Comparison of ENCODE assay signal across 8 cellular contexts in genomic region chr5:149549461-149550266, GRCh38. TPM values are rescaled to one million over a fixed set of nuclear protein-coding genes. Genes with fewer than 3 reads are reported as not detected.
DNase-seq lines count a peak whose midpoint lies in the region; ATAC-seq, FAIRE-seq and TF ChIP-seq lines count a peak whose summit lies in the region.

No MANE protein-coding gene starts in this region.

- peak overlapping the region; percentile 98 to 99 (median 99) for H3K27ac Mint-ChIP-seq in naive B cell

- H3K9me3 Mint-ChIP-seq in naive B cell, result no peaks in the 10 kb centered on the region

- H3K4me3 Mint-ChIP-seq in naive B cell, result peak overlapping the region; percentile 93 to 99 (median 96)

- peaks cover 24 to 61% (median 39%) of the 10 kb centered on the region in 3 donors for H3K4me1 Mint-ChIP-seq in naive B cell

- no peak for FAIRE-seq in urothelium cell line (lab: Jason Lieb, UNC)

- peak; percentile 22 for ATAC-seq in HG02588 (IDR thresholded peaks at IDR 0.05; ENCODE audit: unreplicated experiment)
- peak; percentile 53 to 58 for ATAC-seq in naive B cell (ENCODE audit: low read depth in 2 of 2)

- TF ChIP-seq CTCF in epithelial cell of esophagus (IDR thresholded peaks at IDR 0.05; ENCODE audit: insufficient read depth, low read depth, low read length, missing control alignments), result no peak

- DNase-seq in NCI-H1417 (lab: John Stamatoyannopoulos, UW) (peak; percentile 19 to 64 (median 49)), NCI-H1417 treated with DMSO at 0.1 percent for 48 hours (lab: John Stamatoyannopoulos, UW) (no peak), NCI-H2029 treated with DMSO at 0.1 percent for 48 hours (lab: John Stamatoyannopoulos, UW) (peak; percentile 66), epithelial cell of esophagus (ENCODE audit: low read depth) (peak; percentile 81), naive B cell (peak; percentile 73), urothelium cell line (ENCODE audit: low spot score) (peak; percentile 15)
- DNase-seq in activated CD4-positive, alpha-beta T cell treated with anti-CD3 and anti-CD28 coated beads, Interleukin-2, amount 50 U/mL, for 1 hour, result peak; percentile 23

- H3K4me3 ChIP-seq in epithelial cell of esophagus (ENCODE audit: low read length), result peak overlapping the region; percentile 100

- H3K36me3 Mint-ChIP-seq in naive B cell, result peaks cover 0 to 15% of the 10 kb centered on the region in 2 donors

- no peaks in the 10 kb centered on the region for H3K27me3 Mint-ChIP-seq in naive B cell

RNA-seq across cellular contexts. Expression of gene CSNK1A1, which starts 1.6 kb away (rescaled TPM):
- polyA plus RNA-seq in naive B cell (ENCODE audit: low read depth in 6 of 6), result 100 to 1,000 TPM; 100 to 148 (median 129) TPM

RNA-seq across cellular contexts. Expression of gene ARHGEF37, which starts 31.6 kb away (rescaled TPM):
- under 1 TPM in 1 of 6 donors, not detected in 5; 0.95 TPM for polyA plus RNA-seq in naive B cell (ENCODE audit: low read depth in 6 of 6)
